In genomic region chr22:47194476-47195155, GRCh38 we compare ENCODE assay signal across 19 cellular contexts.
A peak's percentile ranks its signal among the peaks of the same experiment; 100 is the strongest.
DNase-seq lines count a peak whose midpoint lies in the region; ATAC-seq, FAIRE-seq and TF ChIP-seq lines count a peak whose summit lies in the region.
"Had no signal": no experiment of that assay in that cellular context is flagged by ENCODE, and none has a peak within 500 bp of the region (broad histone marks: within the 10 kb centered on the region; RNA-seq: fewer than 3 reads in every experiment).

No MANE protein-coding gene starts in this region.

- WGBS in spleen, 5 donors, result 84 to 89% (median 86%) methylated on average over 6 of the region's 6 CpGs

- H3K36me3 Mint-ChIP-seq in stimulated activated memory B cell treated with anti-CD40 and anti-IgM and Interleukin-4, amounts not matched to agents 10 μg/mL and 1 μg/mL and 100 μg/mL, for 72 hours, result no peaks in the 10 kb centered on the region
- H3K36me3 Mint-ChIP-seq: CD8-positive, alpha-beta T cell had no signal

- H3K27ac ChIP-seq in kidney (ENCODE audit: low read depth in 2 of 2, low read length in 2 of 2), result no peak overlapping the region
- H3K27ac ChIP-seq in spleen, result peak overlapping the region in 5 of 8 donors; percentile 18 to 73 (median 65)
- H3K27ac ChIP-seq: KMS-11, RWPE1 had no signal

- H3K9me3 Mint-ChIP-seq in stimulated activated memory B cell treated with anti-CD40 and anti-IgM and Interleukin-4, amounts not matched to agents 10 μg/mL and 1 μg/mL and 100 μg/mL, for 72 hours, result no peaks in the 10 kb centered on the region
- H3K9me3 Mint-ChIP-seq: CD8-positive, alpha-beta T cell had no signal

- FAIRE-seq in kidney (lab: Jason Lieb, UNC), result no peak
- FAIRE-seq: D721Med had no signal

- H3K36me3 ChIP-seq in kidney (ENCODE audit: control insufficient read depth in 1 of 2, insufficient read depth in 2 of 2, low read length in 2 of 2), result no peaks in the 10 kb centered on the region
- H3K36me3 ChIP-seq in spleen, result no peaks in the 10 kb centered on the region

- H3K9me3 ChIP-seq in kidney (ENCODE audit: control insufficient read depth in 1 of 2, low read length in 2 of 2), result no peaks in the 10 kb centered on the region
- H3K9me3 ChIP-seq in spleen, result no peaks in the 10 kb centered on the region

- H3K4me3 Mint-ChIP-seq in stimulated activated memory B cell treated with anti-CD40 and anti-IgM and Interleukin-4, amounts not matched to agents 10 μg/mL and 1 μg/mL and 100 μg/mL, for 72 hours, result no peak overlapping the region
- H3K4me3 Mint-ChIP-seq: CD8-positive, alpha-beta T cell had no signal

- no peaks in the 10 kb centered on the region for H3K4me1 Mint-ChIP-seq in stimulated activated memory B cell treated with anti-CD40 and anti-IgM and Interleukin-4, amounts not matched to agents 10 μg/mL and 1 μg/mL and 100 μg/mL, for 72 hours

- ATAC-seq in SK-N-SH treated with all-trans-retinoic acid at 6 μM for 48 hours, result no peak
- no peak for ATAC-seq in HG03175 (IDR thresholded peaks at IDR 0.05; ENCODE audit: unreplicated experiment)
- no peak for ATAC-seq in stimulated activated memory B cell treated with anti-CD40 and anti-IgM and Interleukin-4, amounts not matched to agents 10 μg/mL and 1 μg/mL and 100 μg/mL, for 72 hours
- ATAC-seq: CD8-positive, alpha-beta T cell; PC-3 had no signal

- H3K4me1 ChIP-seq in kidney (ENCODE audit: control insufficient read depth in 1 of 2, insufficient read depth in 1 of 2, low read depth in 1 of 2, low read length in 2 of 2), result no peaks in the 10 kb centered on the region
- H3K4me1 ChIP-seq in spleen, result peaks cover 0 to 20% (median 5%) of the 10 kb centered on the region in 6 donors

- no peak overlapping the region for H3K9ac ChIP-seq in kidney (ENCODE audit: low read length in 2 of 2)
- H3K9ac ChIP-seq: KMS-11 had no signal

- H3K27me3 ChIP-seq in spleen (replicated peaks in 1 of 7), result no peaks in the 10 kb centered on the region

- TF ChIP-seq POLR2A in spleen (IDR thresholded peaks at IDR 0.05), result no peak

- DNase-seq in activated CD8-positive, alpha-beta memory T cell treated with anti-CD3 and anti-CD28 coated beads, Interleukin-2, amount 50 U/mL, for 48 hours, result peak; percentile 8
- DNase-seq in activated CD8-positive, alpha-beta memory T cell treated with anti-CD3 and anti-CD28 coated beads, Interleukin-2, amount 50 U/mL, for 4 hours, result no peak
- DNase-seq in kidney (peak; percentile 15), spleen (peak; percentile 52), middle frontal gyrus (ENCODE audit: extremely low spot score, low spot score) (no peak)
- DNase-seq: DMS79, HCEC 1CT, NCI-H1092, NCI-H146, NCI-H2081, NCI-H774, PC-3 had no signal

- no peak overlapping the region for H3K4me3 ChIP-seq in kidney (ENCODE audit: low read length in 2 of 2)
- no peak overlapping the region for H3K4me3 ChIP-seq in spleen

- H3K27ac Mint-ChIP-seq in stimulated activated memory B cell treated with anti-CD40 and anti-IgM and Interleukin-4, amounts not matched to agents 10 μg/mL and 1 μg/mL and 100 μg/mL, for 72 hours, result no peak overlapping the region
- H3K27ac Mint-ChIP-seq: CD8-positive, alpha-beta T cell had no signal

- H3K27me3 Mint-ChIP-seq in stimulated activated memory B cell treated with anti-CD40 and anti-IgM and Interleukin-4, amounts not matched to agents 10 μg/mL and 1 μg/mL and 100 μg/mL, for 72 hours, result no peaks in the 10 kb centered on the region

- TF ChIP-seq CTCF in kidney (IDR thresholded peaks at IDR 0.05; ENCODE audit: borderline replicate concordance, extremely low read depth, insufficient read depth), result no peak
- no peak for TF ChIP-seq CTCF in spleen (IDR thresholded peaks at IDR 0.05 in 8 of 11, conservative IDR thresholded peaks at IDR 0.05 in 3 of 11)

- intact Hi-C loops in kidney (cut with DNase I) (no loop called here), spleen (cut with DNase I; ENCODE audit: low total_unique reads) (no loop called here)

TF ChIP-seq in SK-N-SH treated with all-trans-retinoic acid at 6 μM for 48 hours, 23 proteins besides CTCF, POLR2A, EP300 and RAD21:
- TF ChIP-seq RARB (CRISPR knock-in tag; IDR thresholded peaks at IDR 0.05), result no peak
- peak; percentile 80; the same call in 1 of the 2 replicates for TF ChIP-seq ZFP3 (CRISPR knock-in tag; IDR thresholded peaks at IDR 0.05)

Comparison
In these comparisons a context has a peak if more than half of its experiments do, and no peak if none do; other contexts are left out.
1. DNase-seq: peak in activated CD8-positive, alpha-beta memory T cell treated with anti-CD3 and anti-CD28 coated beads, Interleukin-2, amount 50 U/mL, for 48 hours (single experiment), kidney (single experiment) and spleen (single experiment); none in activated CD8-positive, alpha-beta memory T cell treated with anti-CD3 and anti-CD28 coated beads, Interleukin-2, amount 50 U/mL, for 4 hours (single experiment) and middle frontal gyrus (single experiment).
2. H3K27ac ChIP-seq: peak in spleen (5 of 8); none in kidney (0 of 2).